1 cellular context compared by ENCODE assay signal in genomic region chr15:76293361-76293760, GRCh38.
TF ChIP-seq lines count a peak whose summit lies in the region.

No MANE protein-coding gene starts in this region.

TF ChIP-seq in WTC11, 78 proteins besides CTCF, POLR2A, EP300 and RAD21 (continued from another document):
- TF ChIP-seq ZNF532 (CRISPR knock-in tag; IDR thresholded peaks at IDR 0.05; ENCODE audit: borderline replicate concordance) (no peak), ZNF138 (CRISPR knock-in tag; conservative IDR thresholded peaks at IDR 0.05) (no peak), SMAD4 (CRISPR knock-in tag; IDR thresholded peaks at IDR 0.05) (no peak), ERG (CRISPR knock-in tag; IDR thresholded peaks at IDR 0.05) (no peak), ZBTB21 (CRISPR knock-in tag; IDR thresholded peaks at IDR 0.05; ENCODE audit: borderline replicate concordance) (no peak), CBFB (CRISPR knock-in tag; IDR thresholded peaks at IDR 0.05; ENCODE audit: low read depth) (no peak), SP1 (CRISPR knock-in tag; conservative IDR thresholded peaks at IDR 0.05) (no peak), ELF4 (CRISPR knock-in tag; IDR thresholded peaks at IDR 0.05; ENCODE audit: low read depth) (no peak), ATF6 (CRISPR knock-in tag; IDR thresholded peaks at IDR 0.05) (no peak), NR2C2 (CRISPR knock-in tag; IDR thresholded peaks at IDR 0.05) (no peak), ESRRA (CRISPR knock-in tag; IDR thresholded peaks at IDR 0.05; ENCODE audit: borderline replicate concordance) (no peak), FOXP4 (CRISPR knock-in tag; IDR thresholded peaks at IDR 0.05) (no peak)
